In genomic region chr10:29917311-29917710, GRCh38 we compare ENCODE assay signal across 20 cellular contexts.
"Had no signal": no experiment of that assay in that cellular context is flagged by ENCODE, and none has a peak within 500 bp of the region (broad histone marks: within the 10 kb centered on the region; RNA-seq: fewer than 3 reads in every experiment).

No MANE protein-coding gene starts in this region.

- DNase-seq: activated CD4-positive, alpha-beta T cell treated with anti-CD3 and anti-CD28 coated beads for 1 hour; activated CD4-positive, alpha-beta T cell treated with anti-CD3 and anti-CD28 coated beads, Interleukin-2, amount 50 U/mL, for 48 hours; activated CD8-positive, alpha-beta memory T cell treated with anti-CD3 and anti-CD28 coated beads, Interleukin-2, amount 10 ng/mL, durations not matched to agents 7 days and 5 days; activated naive CD4-positive, alpha-beta T cell treated with anti-CD3 and anti-CD28 coated beads for 36 hours; activated T-cell treated with anti-CD3 and anti-CD28 coated beads, Interleukin-2, amount 50 U/mL, for 1 hour; endodermal cell; hippocampal formation; left ventricle myocardium inferior; naive thymus-derived CD8-positive, alpha-beta T cell; posterior cingulate gyrus; stimulated activated CD4-positive, alpha-beta T cell treated with anti-CD3 and anti-CD28 coated beads, Interleukin-4, amount 100 ng/mL, for 4 hours; stimulated activated CD8-positive, alpha-beta memory T cell treated with anti-CD3 and anti-CD28 coated beads, Interleukin-4, amount 100 ng/mL, for 48 hours; stimulated activated naive CD4-positive, alpha-beta T cell treated with Interleukin-2 at 50 U/mL for 16 hours; upper lobe of right lung had no signal

- H3K4me1 ChIP-seq: left ventricle myocardium inferior, right atrium auricular region, upper lobe of right lung had no signal

- H3K36me3 ChIP-seq: ascending aorta, left ventricle myocardium inferior, neutrophil, right atrium auricular region, suprapubic skin, upper lobe of right lung had no signal

- H3K27me3 ChIP-seq: ascending aorta, right atrium auricular region, suprapubic skin, upper lobe of right lung had no signal

- H3K4me3 ChIP-seq: ascending aorta, left ventricle myocardium inferior, right atrium auricular region, skin epidermis, suprapubic skin, upper lobe of right lung had no signal

- H3K27ac ChIP-seq: left ventricle myocardium inferior, neutrophil, right atrium auricular region, skin epidermis, suprapubic skin, upper lobe of right lung, VCaP had no signal

- H3K9me3 ChIP-seq: ascending aorta, left ventricle myocardium inferior, neutrophil, right atrium auricular region, suprapubic skin, upper lobe of right lung had no signal
